Comparison of ENCODE assay signal across 8 cellular contexts in the genomic region with DNA sequence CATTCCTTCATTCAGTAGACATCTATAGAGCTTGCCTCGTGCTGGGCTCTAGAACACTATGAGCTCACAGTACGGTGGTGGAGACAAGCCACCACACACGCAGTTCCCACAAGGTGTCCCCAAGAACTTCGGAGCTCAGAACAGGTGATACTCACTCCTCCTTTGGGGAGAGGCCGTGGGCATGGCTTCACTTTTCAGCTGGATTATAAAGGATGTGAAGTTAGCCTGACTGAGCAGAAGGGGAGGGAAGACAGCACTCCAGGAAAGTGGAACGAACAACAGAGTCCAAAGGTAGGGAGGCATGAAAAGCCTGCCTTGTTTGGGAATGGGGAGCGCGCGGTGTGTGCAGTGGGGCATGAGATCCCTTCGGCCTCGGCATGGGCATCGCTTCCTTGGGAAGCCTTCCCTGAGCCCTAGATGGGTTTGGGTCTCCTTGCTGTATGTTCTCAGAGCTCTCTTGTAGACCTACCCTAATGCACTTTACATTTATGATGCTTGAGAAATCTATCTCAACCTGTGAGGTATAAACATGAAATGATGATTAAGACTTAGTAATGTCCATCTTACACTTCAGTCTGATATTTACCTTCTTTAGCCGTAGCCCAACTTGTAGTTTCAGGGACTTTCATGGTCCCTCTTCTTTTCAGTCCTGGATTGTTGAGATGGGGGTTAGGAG. TPM values are rescaled to one million over a fixed set of nuclear protein-coding genes. Genes with fewer than 3 reads are reported as not detected.
A peak's percentile ranks its signal among the peaks of the same experiment; 100 is the strongest.
DNase-seq lines count a peak whose midpoint lies in the region; ATAC-seq, FAIRE-seq and TF ChIP-seq lines count a peak whose summit lies in the region.

No MANE protein-coding gene starts in this region.

- H3K36me3 Mint-ChIP-seq in activated T-cell treated with anti-CD3 and anti-CD28 coated beads, Interleukin-2, amount 50 U/mL, for 72 hours (ENCODE audit: insufficient read depth in 2 of 2), result peaks cover 14 to 15% of the 10 kb centered on the region in 2 donors
- peaks cover 4 to 17% (median 11%) of the 10 kb centered on the region in 5 donors for H3K36me3 Mint-ChIP-seq in naive thymus-derived CD4-positive, alpha-beta T cell

- H2AK5ac ChIP-seq in H1 (ENCODE audit: low read depth, low read length), result no peak overlapping the region

- H3K23ac ChIP-seq in H1 (ENCODE audit: insufficient read length), result no peak overlapping the region

- peak overlapping the region; percentile 74 for H2BK5ac ChIP-seq in H1 (ENCODE audit: low read depth, low read length)

- peak overlapping the region; percentile 88 to 93 for H3K4me2 ChIP-seq in H1 (ENCODE audit: insufficient read depth in 1 of 2, low read depth in 2 of 2, low read length in 2 of 2)

- no peak overlapping the region for H2BK20ac ChIP-seq in H1 (ENCODE audit: low read length)

- no peaks in the 10 kb centered on the region for H3K9me3 ChIP-seq in Peyer's patch
- no peaks in the 10 kb centered on the region for H3K9me3 ChIP-seq in H1 (ENCODE audit: insufficient read depth in 2 of 2, low read depth in 1 of 2, low read length in 1 of 2)
- H3K9me3 ChIP-seq in naive thymus-derived CD4-positive, alpha-beta T cell (ENCODE audit: control insufficient read depth in 2 of 3, low read length in 3 of 3), result no peaks in the 10 kb centered on the region

- H3K4me3 ChIP-seq in Peyer's patch (peak overlapping the region; percentile 27 to 99 (median 85)), H1 (ENCODE audit: extremely low read depth in 1 of 4, insufficient read depth in 2 of 4, low read depth in 3 of 4, low read length in 4 of 4) (peak overlapping the region; percentile 77 to 98 (median 90))
- H3K4me3 ChIP-seq in naive thymus-derived CD4-positive, alpha-beta T cell (ENCODE audit: low read length), result peak overlapping the region; percentile 55

- H3K27me3 ChIP-seq in Peyer's patch, result no peaks in the 10 kb centered on the region
- no peaks in the 10 kb centered on the region for H3K27me3 ChIP-seq in H1 (replicated peaks in 1 of 4; ENCODE audit: control insufficient read depth in 3 of 4, extremely low read depth in 1 of 4, insufficient read depth in 3 of 4, low read length in 3 of 4)
- no peaks in the 10 kb centered on the region for H3K27me3 ChIP-seq in naive thymus-derived CD4-positive, alpha-beta T cell (ENCODE audit: control insufficient read depth in 2 of 2, insufficient read depth in 2 of 2, low read length in 2 of 2)

- peak; percentile 49 to 52 for ATAC-seq in activated T-cell treated with anti-CD3 and anti-CD28 coated beads, Interleukin-2, amount 50 U/mL, for 72 hours (replicated peaks in 1 of 2)
- ATAC-seq in HG02840 (IDR thresholded peaks at IDR 0.05; ENCODE audit: low FRiP score, unreplicated experiment), result peak; percentile 6
- peak; percentile 37 for ATAC-seq in naive thymus-derived CD4-positive, alpha-beta T cell

- H3K36me3 ChIP-seq in Peyer's patch, result no peaks in the 10 kb centered on the region
- no peaks in the 10 kb centered on the region for H3K36me3 ChIP-seq in H1 (ENCODE audit: control insufficient read depth in 2 of 4, insufficient read depth in 4 of 4, low read length in 3 of 4)
- peaks cover 0 to 8% (median 0%) of the 10 kb centered on the region in 3 experiments for H3K36me3 ChIP-seq in naive thymus-derived CD4-positive, alpha-beta T cell (ENCODE audit: control insufficient read depth in 2 of 3, insufficient read depth in 3 of 3, low read length in 3 of 3)

- TF ChIP-seq POLR2A in Peyer's patch (IDR thresholded peaks at IDR 0.05) (peak; percentile 20 to 26), H1 (IDR thresholded peaks at IDR 0.05; ENCODE audit: control extremely low read depth in 1 of 2, low read depth in 2 of 2, low read length in 2 of 2) (no peak)

- H3K4me3 Mint-ChIP-seq in activated T-cell treated with anti-CD3 and anti-CD28 coated beads, Interleukin-2, amount 50 U/mL, for 72 hours, result peak overlapping the region; percentile 93 to 96
- H3K4me3 Mint-ChIP-seq in naive thymus-derived CD4-positive, alpha-beta T cell, result peak overlapping the region; percentile 95 to 100 (median 97)

- intact Hi-C loops in naive thymus-derived CD4-positive, alpha-beta T cell (cut with micrococcal nuclease), result loop anchor here (1.0 to 10.0 kb wide), 23 partner anchors 11 to 923 kb away; a partner anchor contains a TSS

- H3K79me2 ChIP-seq in H1 (ENCODE audit: control insufficient read depth in 1 of 2, insufficient read depth in 2 of 2, low read length in 2 of 2), result peaks cover 36 to 44% of the 10 kb centered on the region in 2 experiments

- H2BK12ac ChIP-seq in H1 (ENCODE audit: low read depth, low read length), result peak overlapping the region; percentile 91

- POLR2A ChIA-PET in H1 (lab: Charles Lee; ENCODE audit: partially characterized antibody), result interaction anchor here (0.7 to 6.0 kb wide), 30 partner anchors 11 to 316 kb away, joined by 3 to 100 read pairs (median 6); a partner anchor contains a TSS
- POLR2A ChIA-PET in naive thymus-derived CD4-positive, alpha-beta T cell (lab: Charles Lee), result interaction anchor here (0.6 to 4.9 kb wide), 25 partner anchors 11 to 1364 kb away, joined by 3 to 71 read pairs (median 4); a partner anchor contains a TSS

- H3K14ac ChIP-seq in H1 (ENCODE audit: insufficient read length), result no peak overlapping the region

- H3K9me3 Mint-ChIP-seq in activated T-cell treated with anti-CD3 and anti-CD28 coated beads, Interleukin-2, amount 50 U/mL, for 72 hours, result no peaks in the 10 kb centered on the region
- H3K9me3 Mint-ChIP-seq in naive thymus-derived CD4-positive, alpha-beta T cell, result peaks cover 0 to 5% (median 0%) of the 10 kb centered on the region in 11 donors

- H2AFZ ChIP-seq in H1 (ENCODE audit: low read length), result peak overlapping the region; percentile 45

- H3K4me1 ChIP-seq in Peyer's patch, result peaks cover 0 to 28% (median 5%) of the 10 kb centered on the region in 4 donors
- H3K4me1 ChIP-seq in H1 (replicated peaks in 1 of 4; ENCODE audit: control insufficient read depth in 3 of 4, insufficient read depth in 4 of 4, low read length in 3 of 4), result peaks cover 0 to 5% (median 0%) of the 10 kb centered on the region in 4 experiments; a peak in 3 of 7 replicates
- peaks cover 15 to 18% of the 10 kb centered on the region in 2 donors for H3K4me1 ChIP-seq in naive thymus-derived CD4-positive, alpha-beta T cell (ENCODE audit: control insufficient read depth in 2 of 2, insufficient read depth in 2 of 2, low read length in 2 of 2)

- DNase-seq in activated T-cell treated with anti-CD3 and anti-CD28 coated beads, Interleukin-2, amount 50 U/mL, for 72 hours, result no peak
- DNase-seq in activated T-cell treated with anti-CD3 and anti-CD28 coated beads, Interleukin-2, amount 50 U/mL, for 48 hours, result no peak
- DNase-seq in Peyer's patch (peak in 1 of 3 donors; percentile 59), H1 (ENCODE audit: low read depth in 1 of 2, low spot score in 2 of 2) (no peak), SW 1271 (lab: John Stamatoyannopoulos, UW) (no peak)
- DNase-seq in naive thymus-derived CD4-positive, alpha-beta T cell, result peak in 2 of 9 donors; percentile 20 to 64
- no peak for DNase-seq in activated CD8-positive, alpha-beta memory T cell treated with anti-CD3 and anti-CD28 coated beads for 24 hours

- H3K4ac ChIP-seq in H1 (replicated peaks; ENCODE audit: insufficient read length, low read depth, low read length), result no peak overlapping the region

- H2BK120ac ChIP-seq in H1 (replicated peaks; ENCODE audit: low read depth, low read length), result no peak overlapping the region

- peak overlapping the region; percentile 52 to 91 (median 79) for H3K9ac ChIP-seq in H1 (replicated peaks in 1 of 4; ENCODE audit: extremely low read depth in 1 of 4, low read depth in 3 of 4, low read length in 3 of 4)

- no peak for FAIRE-seq in H1 (lab: Jason Lieb, UNC)

- H3K23me2 ChIP-seq in H1 (ENCODE audit: low read depth, low read length), result peaks cover 14% of the 10 kb centered on the region

- 27% methylated on average over 13 of the region's 13 CpGs; no CpG with 5 or more reads in 1 of the 2 experiments for WGBS in H1 (ENCODE audit: extremely low coverage in 1 of 2, insufficient coverage in 1 of 2, insufficient read length in 1 of 2, insufficient replicate concordance in 2 of 2, low coverage in 1 of 2, low lambda C conversion rate in 2 of 2, missing lambda C conversion rate in 1 of 2), 2 experiments

- TF ChIP-seq RAD21 in H1 (IDR thresholded peaks at IDR 0.05 in 1 of 2, conservative IDR thresholded peaks at IDR 0.05 in 1 of 2; ENCODE audit: low read depth in 2 of 2, low read length in 2 of 2), result no peak

- H4K8ac ChIP-seq in H1 (ENCODE audit: extremely low read depth, insufficient read depth, low read length), result peak overlapping the region; percentile 83; the same call in 1 of the 2 replicates

- peaks cover 22 to 24% of the 10 kb centered on the region in 2 experiments for H4K20me1 ChIP-seq in H1 (replicated peaks in 1 of 2; ENCODE audit: control insufficient read depth in 1 of 2, insufficient read depth in 2 of 2, low read length in 2 of 2)

- peak overlapping the region; percentile 90 for H3K27ac Mint-ChIP-seq in activated T-cell treated with anti-CD3 and anti-CD28 coated beads, Interleukin-2, amount 50 U/mL, for 72 hours
- H3K27ac Mint-ChIP-seq in naive thymus-derived CD4-positive, alpha-beta T cell, result peak overlapping the region; percentile 95 to 99 (median 98)

- TF ChIP-seq EP300 in H1 (IDR thresholded peaks at IDR 0.05; ENCODE audit: borderline replicate concordance in 1 of 2, low read depth in 2 of 2, low read length in 2 of 2), result no peak

- 0 out of 2 replicates have a peak overlapping the region, but pooled peaks have one; percentile 14 for H2BK15ac ChIP-seq in H1 (ENCODE audit: low read length)

- TF ChIP-seq CTCF in Peyer's patch (IDR thresholded peaks at IDR 0.05) (no peak), H1 (IDR thresholded peaks at IDR 0.05; ENCODE audit: control extremely low read depth in 1 of 3, insufficient read depth in 1 of 3, low read depth in 1 of 3, low read length in 3 of 3) (no peak)

- peak overlapping the region; percentile 30 for H4K91ac ChIP-seq in H1 (replicated peaks; ENCODE audit: insufficient read length, low read length)

- H3K56ac ChIP-seq in H1 (replicated peaks; ENCODE audit: insufficient read length, low read depth, low read length), result peak overlapping the region; percentile 0

- H3K27me3 Mint-ChIP-seq in activated T-cell treated with anti-CD3 and anti-CD28 coated beads, Interleukin-2, amount 50 U/mL, for 72 hours (ENCODE audit: low read depth), result no peaks in the 10 kb centered on the region
- peaks cover 0 to 4% (median 0%) of the 10 kb centered on the region in 5 donors for H3K27me3 Mint-ChIP-seq in naive thymus-derived CD4-positive, alpha-beta T cell

- peaks cover 51% of the 10 kb centered on the region for H3K4me1 Mint-ChIP-seq in activated T-cell treated with anti-CD3 and anti-CD28 coated beads, Interleukin-2, amount 50 U/mL, for 72 hours (ENCODE audit: low read depth)
- peaks cover 26 to 49% (median 42%) of the 10 kb centered on the region in 7 donors for H3K4me1 Mint-ChIP-seq in naive thymus-derived CD4-positive, alpha-beta T cell

- H3K27ac ChIP-seq in Peyer's patch (peak overlapping the region; percentile 73 to 97 (median 95)), H1 (ENCODE audit: low read depth, low read length) (peak overlapping the region; percentile 63)
- H3K27ac ChIP-seq in naive thymus-derived CD4-positive, alpha-beta T cell (ENCODE audit: low read depth, low read length), result peak overlapping the region; percentile 82

- peak overlapping the region; percentile 74 for H4K5ac ChIP-seq in H1 (ENCODE audit: insufficient read length, low read depth, low read length)

- peaks cover 7% of the 10 kb centered on the region for H3K79me1 ChIP-seq in H1 (ENCODE audit: low read depth, low read length)

- H3K18ac ChIP-seq in H1 (ENCODE audit: extremely low read depth, low read length), result peak overlapping the region; percentile 21; the same call in 1 of the 2 replicates

- CTCF ChIA-PET in H1 (lab: Charles Lee; ENCODE audit: partially characterized antibody), result interaction anchor here (0.6 to 7.0 kb wide), 11 partner anchors 13 to 1460 kb away, joined by 3 to 46 read pairs (median 5); a partner anchor contains a TSS
- CTCF ChIA-PET in naive thymus-derived CD4-positive, alpha-beta T cell (lab: Charles Lee), result interaction anchor here (0.5 to 2.1 kb wide), 8 partner anchors 8 to 629 kb away, joined by 3 to 21 read pairs (median 6); no protein-coding TSS in a partner anchor

RNA-seq across cellular contexts. Expression of a gene that starts 0.9 kb away (rescaled TPM):
- 100 to 1,000 TPM; 165 to 170 TPM for total RNA-seq in activated T-cell treated with anti-CD3 and anti-CD28 coated beads, Interleukin-2, amount 50 U/mL, for 72 hours
- 100 to 1,000 TPM; 142 to 367 (median 173) TPM for total RNA-seq in Peyer's patch
- total RNA-seq in H1 (2021; fragmentation: NEBNext Ultra II Directional; extraction: Animal tissue kit (Norgen Biotek cat#: 25700)), result 104 and 107 TPM in 2 replicates
- 18.5 and 31.2 TPM in 2 replicates for polyA plus RNA-seq in H1 (2011; rRNA removed)
- 52.9 TPM for polyA plus RNA-seq in H1 (2011; cell fraction: cytosol; rRNA removed)
- polyA plus RNA-seq in H1 (2011; cell fraction: nucleus; rRNA removed), result 24.2 TPM
- 61.6 to 114 TPM (median 70.9 TPM) in 4 replicates for polyA plus RNA-seq in H1 (2012, experiment 1 of 2)
- polyA plus RNA-seq in H1 (2012, experiment 2 of 2), result 5.0 TPM
- polyA plus RNA-seq in H1 (2013, experiment 1 of 2), result 47.3 TPM
- 43.2 TPM for polyA plus RNA-seq in H1 (2013, experiment 2 of 2)
- 74.1 and 83.4 TPM in 2 replicates for polyA minus RNA-seq in H1 (2011; rRNA and poly(A)+ RNA removed)
- polyA minus RNA-seq in H1 (2011; cell fraction: cytosol; rRNA and poly(A)+ RNA removed), result 56.7 TPM
- polyA minus RNA-seq in H1 (2011; cell fraction: nucleus; rRNA and poly(A)+ RNA removed), result 59.1 TPM
- total RNA-seq in naive thymus-derived CD4-positive, alpha-beta T cell, result 100 to 1,000 TPM; 154 to 338 (median 321) TPM
- polyA plus RNA-seq in naive thymus-derived CD4-positive, alpha-beta T cell, result 10 to 100 TPM; 45.8 to 47.6 TPM

RNA-seq across cellular contexts. Expression of a gene that starts 24.5 kb away (rescaled TPM):
- 1 to 10 TPM; 2.2 to 3.1 TPM for total RNA-seq in activated T-cell treated with anti-CD3 and anti-CD28 coated beads, Interleukin-2, amount 50 U/mL, for 72 hours
- 10 to 100 TPM in 1 of 4 donors, 1 to 10 TPM in 3; 3.5 to 11.6 (median 5.5) TPM for total RNA-seq in Peyer's patch
- 4.7 and 6.0 TPM in 2 replicates for total RNA-seq in H1 (2021; fragmentation: NEBNext Ultra II Directional; extraction: Animal tissue kit (Norgen Biotek cat#: 25700))
- polyA plus RNA-seq in H1 (2011; rRNA removed), result 2.7 and 3.5 TPM in 2 replicates
- polyA plus RNA-seq in H1 (2011; cell fraction: cytosol; rRNA removed), result 3.2 TPM
- 15.8 TPM for polyA plus RNA-seq in H1 (2011; cell fraction: nucleus; rRNA removed)
- 4.9 to 7.2 TPM (median 5.8 TPM) in 4 replicates for polyA plus RNA-seq in H1 (2012, experiment 1 of 2)
- 2.4 TPM for polyA plus RNA-seq in H1 (2012, experiment 2 of 2)
- polyA plus RNA-seq in H1 (2013, experiment 1 of 2), result 3.4 TPM
- polyA plus RNA-seq in H1 (2013, experiment 2 of 2), result 3.1 TPM
- 3.1 and 6.2 TPM in 2 replicates for polyA minus RNA-seq in H1 (2011; rRNA and poly(A)+ RNA removed)
- polyA minus RNA-seq in H1 (2011; cell fraction: cytosol; rRNA and poly(A)+ RNA removed), result 1.8 TPM
- polyA minus RNA-seq in H1 (2011; cell fraction: nucleus; rRNA and poly(A)+ RNA removed), result 2.9 TPM
- total RNA-seq in naive thymus-derived CD4-positive, alpha-beta T cell, result 1 to 10 TPM; 1.9 to 6.3 (median 2.6) TPM
- polyA plus RNA-seq in naive thymus-derived CD4-positive, alpha-beta T cell, result under 1 TPM in 1 of 2 donors, not detected in 1; 0.27 TPM

RNA-seq across cellular contexts. Expression of a gene that starts 35.9 kb away (rescaled TPM):
- total RNA-seq in activated T-cell treated with anti-CD3 and anti-CD28 coated beads, Interleukin-2, amount 50 U/mL, for 72 hours, result 100 to 1,000 TPM in 1 of 2 donors, 10 to 100 TPM in 1; 94.5 to 113 TPM
- total RNA-seq in Peyer's patch, result 10 to 100 TPM in 2 of 4 donors, 1 to 10 TPM in 2; 7.7 to 25.6 (median 11.2) TPM
- total RNA-seq in H1 (2021; fragmentation: NEBNext Ultra II Directional; extraction: Animal tissue kit (Norgen Biotek cat#: 25700)), result 175 and 177 TPM in 2 replicates
- 127 and 218 TPM in 2 replicates for polyA plus RNA-seq in H1 (2011; rRNA removed)
- 212 TPM for polyA plus RNA-seq in H1 (2011; cell fraction: cytosol; rRNA removed)
- polyA plus RNA-seq in H1 (2011; cell fraction: nucleus; rRNA removed), result 161 TPM
- polyA plus RNA-seq in H1 (2012, experiment 1 of 2), result 128 to 179 TPM (median 167 TPM) in 4 replicates
- 207 TPM for polyA plus RNA-seq in H1 (2012, experiment 2 of 2)
- polyA plus RNA-seq in H1 (2013, experiment 1 of 2), result 148 TPM
- polyA plus RNA-seq in H1 (2013, experiment 2 of 2), result 152 TPM
- 65.5 and 89.5 TPM in 2 replicates for polyA minus RNA-seq in H1 (2011; rRNA and poly(A)+ RNA removed)
- 40.7 TPM for polyA minus RNA-seq in H1 (2011; cell fraction: cytosol; rRNA and poly(A)+ RNA removed)
- 29.7 TPM for polyA minus RNA-seq in H1 (2011; cell fraction: nucleus; rRNA and poly(A)+ RNA removed)
- 10 to 100 TPM; 10.9 to 31.3 (median 16.2) TPM for total RNA-seq in naive thymus-derived CD4-positive, alpha-beta T cell
- polyA plus RNA-seq in naive thymus-derived CD4-positive, alpha-beta T cell, result 10 to 100 TPM; 10.3 to 13.7 TPM

RNA-seq across cellular contexts. Expression of a gene that starts 43.2 kb away (rescaled TPM):
- total RNA-seq in activated T-cell treated with anti-CD3 and anti-CD28 coated beads, Interleukin-2, amount 50 U/mL, for 72 hours, result under 1 TPM; 0.43 to 0.49 TPM
- not detected for total RNA-seq in Peyer's patch
- total RNA-seq in H1 (2021; fragmentation: NEBNext Ultra II Directional; extraction: Animal tissue kit (Norgen Biotek cat#: 25700)), result 3.9 and 4.1 TPM in 2 replicates
- polyA plus RNA-seq in H1 (2011; rRNA removed), result 1.1 and 1.7 TPM in 2 replicates
- 1.5 TPM for polyA plus RNA-seq in H1 (2011; cell fraction: cytosol; rRNA removed)
- 2.1 TPM for polyA plus RNA-seq in H1 (2011; cell fraction: nucleus; rRNA removed)
- polyA plus RNA-seq in H1 (2012, experiment 1 of 2), result 1.0 to 2.0 TPM (median 1.2 TPM) in 4 replicates
- 0.62 TPM for polyA plus RNA-seq in H1 (2012, experiment 2 of 2)
- polyA plus RNA-seq in H1 (2013, experiment 1 of 2), result 2.9 TPM
- 3.8 TPM for polyA plus RNA-seq in H1 (2013, experiment 2 of 2)
- 0.98 and 1.4 TPM in 2 replicates for polyA minus RNA-seq in H1 (2011; rRNA and poly(A)+ RNA removed)
- polyA minus RNA-seq in H1 (2011; cell fraction: cytosol; rRNA and poly(A)+ RNA removed), result not detected
- polyA minus RNA-seq in H1 (2011; cell fraction: nucleus; rRNA and poly(A)+ RNA removed), result 1.4 TPM
- not detected for total RNA-seq in naive thymus-derived CD4-positive, alpha-beta T cell
- not detected for polyA plus RNA-seq in naive thymus-derived CD4-positive, alpha-beta T cell

Comparison
In these comparisons a context has a peak if more than half of its experiments do, and no peak if none do; other contexts are left out.
1. POLR2A ChIP-seq: peak in Peyer's patch (2 of 2); none in H1 (0 of 2).
2. Peak in every context shown above with its lines, with median percentiles within 50 percentile points of each other: ATAC-seq, H3K27ac ChIP-seq and H3K4me3 ChIP-seq.